ENCODE assay signal across 30 cellular contexts in the genomic region with DNA sequence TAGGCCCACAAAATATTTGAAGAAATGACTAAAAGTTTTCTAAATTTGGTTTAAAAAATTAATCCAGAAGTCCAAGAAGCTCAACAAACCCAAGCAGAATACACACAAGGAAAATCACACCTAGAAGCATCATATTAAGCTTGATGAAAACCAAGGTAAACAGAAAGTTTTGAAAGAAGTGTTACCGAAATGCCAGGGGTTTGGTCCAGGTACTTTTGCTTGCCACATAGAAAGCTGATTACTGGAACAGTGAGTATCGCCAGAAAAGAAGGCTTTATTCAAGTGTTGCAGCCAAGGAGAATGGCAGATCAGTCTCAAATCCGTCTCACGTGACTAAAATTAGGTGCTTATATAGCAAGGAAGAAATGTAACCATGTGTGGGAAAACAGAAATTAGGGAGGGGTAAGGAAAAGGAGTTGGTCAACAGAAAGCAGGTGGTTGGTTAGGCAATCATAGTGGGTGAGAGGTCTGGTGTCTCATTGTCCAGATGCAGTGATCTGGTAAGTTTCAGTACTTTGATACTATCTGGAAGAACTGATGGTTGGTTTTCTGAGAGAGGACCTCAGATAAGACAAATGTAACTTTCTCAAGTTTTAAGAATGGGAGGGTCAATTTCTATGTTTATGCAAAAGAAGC.
"Had no signal": no experiment of that assay in that cellular context is flagged by ENCODE, and none has a peak within 500 bp of the region (broad histone marks: within the 10 kb centered on the region; RNA-seq: fewer than 3 reads in every experiment).

No MANE protein-coding gene starts in this region.

- ATAC-seq: activated CD8-positive, alpha-beta memory T cell treated with anti-CD3 and anti-CD28 coated beads, Interleukin-2, amount 10 ng/mL, durations not matched to agents 7 days and 5 days; Right ventricle myocardium inferior had no signal

- H3K27ac ChIP-seq: brain microvascular endothelial cell, PC-9, RWPE1, VCaP had no signal

- H3K9me3 Mint-ChIP-seq: activated B cell treated with CpG ODN at 0.5 μM for 24 hours; activated CD4-positive, alpha-beta memory T cell treated with anti-CD3 and anti-CD28 coated beads, Interleukin-2, amount 10 ng/mL, durations not matched to agents 7 days and 5 days; activated naive CD8-positive, alpha-beta T cell treated with anti-CD3 and anti-CD28 coated beads for 36 hours had no signal

- H3K4me2 ChIP-seq: PC-9 had no signal

- H3K36me3 Mint-ChIP-seq: activated CD8-positive, alpha-beta memory T cell treated with anti-CD3 and anti-CD28 coated beads, Interleukin-2, amount 10 ng/mL, durations not matched to agents 7 days and 5 days; activated naive CD8-positive, alpha-beta T cell treated with anti-CD3 and anti-CD28 coated beads for 36 hours had no signal

- H2AFZ ChIP-seq: PC-9 had no signal

- H3K4me1 Mint-ChIP-seq: activated B cell treated with CpG ODN at 0.5 μM for 24 hours; activated CD4-positive, alpha-beta memory T cell treated with anti-CD3 and anti-CD28 coated beads, Interleukin-2, amount 10 ng/mL, durations not matched to agents 7 days and 5 days; activated CD8-positive, alpha-beta memory T cell treated with anti-CD3 and anti-CD28 coated beads, Interleukin-2, amount 10 ng/mL, durations not matched to agents 7 days and 5 days; activated naive CD8-positive, alpha-beta T cell treated with anti-CD3 and anti-CD28 coated beads for 36 hours had no signal

- H3K4me3 Mint-ChIP-seq: activated B cell treated with CpG ODN at 0.5 μM for 24 hours; activated CD4-positive, alpha-beta memory T cell treated with anti-CD3 and anti-CD28 coated beads, Interleukin-2, amount 10 ng/mL, durations not matched to agents 7 days and 5 days; activated CD8-positive, alpha-beta memory T cell treated with anti-CD3 and anti-CD28 coated beads, Interleukin-2, amount 10 ng/mL, durations not matched to agents 7 days and 5 days; activated naive CD8-positive, alpha-beta T cell treated with anti-CD3 and anti-CD28 coated beads for 36 hours had no signal

- H3K27ac Mint-ChIP-seq: activated B cell treated with CpG ODN at 0.5 μM for 24 hours; activated CD4-positive, alpha-beta memory T cell treated with anti-CD3 and anti-CD28 coated beads, Interleukin-2, amount 10 ng/mL, durations not matched to agents 7 days and 5 days; activated CD8-positive, alpha-beta memory T cell treated with anti-CD3 and anti-CD28 coated beads, Interleukin-2, amount 10 ng/mL, durations not matched to agents 7 days and 5 days; activated naive CD8-positive, alpha-beta T cell treated with anti-CD3 and anti-CD28 coated beads for 36 hours had no signal

- DNase-seq: activated B cell treated with CpG ODN at 0.5 μM for 24 hours; activated CD4-positive, alpha-beta memory T cell treated with anti-CD3 and anti-CD28 coated beads, Interleukin-2, amount 10 ng/mL, durations not matched to agents 7 days and 5 days; activated CD4-positive, alpha-beta T cell treated with anti-CD3 and anti-CD28 coated beads for 48 hours; activated CD4-positive, CD25-positive, alpha-beta regulatory T cell treated with anti-CD3 and anti-CD28 coated beads, Interleukin-2, amount 50 U/mL, for 72 hours; activated CD8-positive, alpha-beta memory T cell treated with anti-CD3 and anti-CD28 coated beads for 24 hours; activated CD8-positive, alpha-beta memory T cell treated with anti-CD3 and anti-CD28 coated beads, Interleukin-2, amount 10 ng/mL, durations not matched to agents 7 days and 5 days; activated CD8-positive, alpha-beta memory T cell treated with anti-CD3 and anti-CD28 coated beads, Interleukin-2, amount 50 U/mL, for 48 hours; activated effector memory CD4-positive, alpha-beta T cell treated with Interleukin-2 at 50 U/mL for 16 hours; activated naive CD4-positive, alpha-beta T cell; activated naive CD4-positive, alpha-beta T cell treated with anti-CD3 and anti-CD28 coated beads, Interleukin-2, amount 50 U/mL, for 16 hours; activated naive CD8-positive, alpha-beta T cell treated with anti-CD3 and anti-CD28 coated beads for 36 hours; activated T-cell treated with anti-CD3 and anti-CD28 coated beads, Interleukin-2, amount 50 U/mL, for 48 hours; amniotic stem cell; aorta; brain microvascular endothelial cell; central memory CD4-positive, alpha-beta T cell; NCI-H1105; NCI-H1417 treated with DMSO at 0.1 percent for 48 hours; NCI-H187 treated with DMSO at 0.1 percent for 48 hours; NCI-H345; NCI-H524 treated with DMSO at 0.1 percent for 48 hours; PC-9; SIG-M5; SW 1271; T-helper 1 cell; T-helper 2 cell; T-helper 9 cell had no signal

- H3K27me3 ChIP-seq: brain microvascular endothelial cell had no signal

- H3K27me3 Mint-ChIP-seq: activated CD4-positive, alpha-beta memory T cell treated with anti-CD3 and anti-CD28 coated beads, Interleukin-2, amount 10 ng/mL, durations not matched to agents 7 days and 5 days had no signal
